ENCODE assay signal across 1 cellular context in the genomic region with DNA sequence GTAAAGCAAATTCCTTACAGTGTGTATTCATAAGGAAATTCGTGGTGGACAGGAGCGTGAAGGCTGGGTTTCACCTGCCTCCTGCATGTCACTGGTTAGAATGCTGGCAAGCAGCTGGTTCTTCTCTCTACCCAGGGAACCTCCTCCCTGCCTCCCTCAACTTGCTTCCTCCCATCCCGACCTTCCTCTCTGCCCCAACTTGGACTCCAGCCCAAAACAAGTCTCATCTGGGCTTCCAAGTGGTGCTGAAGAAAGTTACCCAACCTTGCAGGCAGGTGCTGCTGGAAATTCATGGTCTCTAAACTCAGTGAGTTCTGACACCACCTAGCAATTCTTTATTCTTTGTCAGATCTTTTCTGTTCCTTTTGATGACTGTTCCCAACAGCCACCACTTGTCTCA.
TF ChIP-seq lines count a peak whose summit lies in the region.

No MANE protein-coding gene starts in this region.

TF ChIP-seq in GM12878, 131 proteins besides CTCF, POLR2A, EP300 and RAD21 (continued from another document):
- TF ChIP-seq, protein P1, sequence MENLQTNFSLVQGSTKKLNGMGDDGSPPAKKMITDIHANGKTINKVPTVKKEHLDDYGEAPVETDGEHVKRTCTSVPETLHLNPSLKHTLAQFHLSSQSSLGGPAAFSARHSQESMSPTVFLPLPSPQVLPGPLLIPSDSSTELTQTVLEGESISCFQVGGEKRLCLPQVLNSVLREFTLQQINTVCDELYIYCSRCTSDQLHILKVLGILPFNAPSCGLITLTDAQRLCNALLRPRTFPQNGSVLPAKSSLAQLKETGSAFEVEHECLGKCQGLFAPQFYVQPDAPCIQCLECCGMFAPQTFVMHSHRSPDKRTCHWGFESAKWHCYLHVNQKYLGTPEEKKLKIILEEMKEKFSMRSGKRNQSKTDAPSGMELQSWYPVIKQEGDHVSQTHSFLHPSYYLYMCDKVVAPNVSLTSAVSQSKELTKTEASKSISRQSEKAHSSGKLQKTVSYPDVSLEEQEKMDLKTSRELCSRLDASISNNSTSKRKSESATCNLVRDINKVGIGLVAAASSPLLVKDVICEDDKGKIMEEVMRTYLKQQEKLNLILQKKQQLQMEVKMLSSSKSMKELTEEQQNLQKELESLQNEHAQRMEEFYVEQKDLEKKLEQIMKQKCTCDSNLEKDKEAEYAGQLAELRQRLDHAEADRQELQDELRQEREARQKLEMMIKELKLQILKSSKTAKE (IDR thresholded peaks at IDR 0.05; ENCODE audit: low read depth, poor library complexity, severe bottlenecking): no peak
- TF ChIP-seq CHD2 (IDR thresholded peaks at IDR 0.05; ENCODE audit: borderline replicate concordance, low read depth, low read length) (no peak), SUZ12 (IDR thresholded peaks at IDR 0.05; ENCODE audit: unreplicated experiment) (no peak), GABPA (IDR thresholded peaks at IDR 0.05; ENCODE audit: low read depth) (no peak), NR2C2 (IDR thresholded peaks at IDR 0.05; ENCODE audit: borderline replicate concordance, control insufficient read depth, insufficient read length, low read depth) (no peak), ZNF207 (IDR thresholded peaks at IDR 0.05; ENCODE audit: borderline replicate concordance) (no peak), SREBF1 (IDR thresholded peaks at IDR 0.05; ENCODE audit: low read length) (no peak)
